ENCODE assay signal across 17 cellular contexts in the genomic region with DNA sequence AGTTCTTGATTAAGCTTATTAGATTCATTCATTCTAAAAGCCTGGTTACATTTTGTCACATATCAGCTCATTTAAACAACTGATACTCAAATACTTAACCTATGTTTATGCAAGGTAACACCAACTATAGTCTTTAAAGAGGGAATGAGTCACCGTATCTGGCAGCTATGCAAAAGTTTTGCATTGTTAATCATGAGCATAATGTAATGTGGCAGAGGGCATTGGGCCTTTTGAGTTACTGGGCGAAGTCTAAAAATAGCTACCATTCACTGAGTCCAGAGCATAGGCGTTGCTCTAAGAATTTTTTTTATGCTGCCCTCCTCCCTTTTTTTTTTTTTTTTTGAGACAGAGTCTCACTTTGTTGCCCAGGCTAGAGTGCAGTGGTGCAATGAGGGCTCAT.
DNase-seq lines count a peak whose midpoint lies in the region; ATAC-seq lines count a peak whose summit lies in the region.
"Had no signal": no experiment of that assay in that cellular context is flagged by ENCODE, and none has a peak within 500 bp of the region (broad histone marks: within the 10 kb centered on the region; RNA-seq: fewer than 3 reads in every experiment).

No MANE protein-coding gene starts in this region.

- intact Hi-C loops in CD4-positive, alpha-beta memory T cell (cut with micrococcal nuclease), result no loop called here

- no peak for ATAC-seq in HG03571 (IDR thresholded peaks at IDR 0.05; ENCODE audit: unreplicated experiment)
- no peak for ATAC-seq in left lobe of liver
- ATAC-seq: psoas muscle; stimulated activated memory B cell treated with anti-CD40 and anti-IgM and Interleukin-4, amounts not matched to agents 10 μg/mL and 1 μg/mL and 100 μg/mL, for 72 hours; T-cell had no signal

- no peaks in the 10 kb centered on the region for H3K36me3 Mint-ChIP-seq in CD4-positive, alpha-beta memory T cell
- H3K36me3 Mint-ChIP-seq: stimulated activated memory B cell treated with anti-CD40 and anti-IgM and Interleukin-4, amounts not matched to agents 10 μg/mL and 1 μg/mL and 100 μg/mL, for 72 hours; T-cell had no signal

- DNase-seq in AG08396 (ENCODE audit: low spot score) (peak; percentile 29), astrocyte of the hippocampus (ENCODE audit: low read depth, low spot score) (peak; percentile 88), iris pigment epithelial cell (ENCODE audit: low read depth) (peak; percentile 92), cortex of kidney (lab: John Stamatoyannopoulos, UW) (no peak), left lobe of liver (ENCODE audit: low spot score) (no peak)
- no peak for DNase-seq in CD4-positive, alpha-beta memory T cell
- DNase-seq: activated CD4-positive, alpha-beta T cell treated with anti-CD3 and anti-CD28 coated beads, Interleukin-2, amount 10 ng/mL, durations not matched to agents 24 days and 14 days; Karpas-422; NK-92 treated with Interleukin-12 subunit alpha and Interleukin-12 subunit beta, amount 100 ng/mL, for 24 hours; psoas muscle; stimulated activated CD4-positive, alpha-beta T cell treated with anti-CD3 and anti-CD28 coated beads, Interleukin-2, amount 100 ng/mL, for 48 hours; T-cell had no signal

- H3K27ac Mint-ChIP-seq in CD4-positive, alpha-beta memory T cell, result no peak overlapping the region
- H3K27ac Mint-ChIP-seq: activated CD4-positive, alpha-beta T cell treated with anti-CD3 and anti-CD28 coated beads, Interleukin-2, amount 10 ng/mL, durations not matched to agents 24 days and 14 days; activated T-helper 2 cell treated with anti-CD3 and anti-CD28 coated beads, Interferon-gamma antibody, Interleukin-2, Interleukin-4, amounts not matched to agents 10 μg/mL and 5 μg/mL and 100 μg/mL, durations not matched to agents 14 hours and 24 hours and 36 hours; B cell; stimulated activated memory B cell treated with anti-CD40 and anti-IgM and Interleukin-4, amounts not matched to agents 10 μg/mL and 1 μg/mL and 100 μg/mL, for 72 hours; T-cell had no signal

- CTCF ChIA-PET in CD4-positive, alpha-beta memory T cell (lab: Charles Lee; ENCODE audit: partially characterized antibody), result interaction anchor here (1.1 kb wide), 1 partner anchor 13 kb away, joined by 3 read pairs; no protein-coding TSS in a partner anchor

- H3K27me3 ChIP-seq in HUES6 (ENCODE audit: control insufficient read depth, insufficient read depth, low read length), result no peaks in the 10 kb centered on the region
- H3K27me3 ChIP-seq in CD4-positive, alpha-beta memory T cell (ENCODE audit: insufficient read depth, low read length), result no peaks in the 10 kb centered on the region

- peak overlapping the region; percentile 63 for H3K9ac ChIP-seq in HUES6 (ENCODE audit: low read length)

- H3K4me1 Mint-ChIP-seq in CD4-positive, alpha-beta memory T cell, result no peaks in the 10 kb centered on the region
- H3K4me1 Mint-ChIP-seq: activated CD4-positive, alpha-beta T cell treated with anti-CD3 and anti-CD28 coated beads, Interleukin-2, amount 10 ng/mL, durations not matched to agents 24 days and 14 days; B cell; stimulated activated memory B cell treated with anti-CD40 and anti-IgM and Interleukin-4, amounts not matched to agents 10 μg/mL and 1 μg/mL and 100 μg/mL, for 72 hours; T-cell had no signal

- POLR2A ChIA-PET in CD4-positive, alpha-beta memory T cell (lab: Charles Lee; ENCODE audit: partially characterized antibody), result no interaction called here

- no peaks in the 10 kb centered on the region for H3K36me3 ChIP-seq in HUES6 (ENCODE audit: control insufficient read depth, insufficient read depth, low read length)
- no peaks in the 10 kb centered on the region for H3K36me3 ChIP-seq in CD4-positive, alpha-beta memory T cell (ENCODE audit: insufficient read depth, low read length)

- H3K9me3 ChIP-seq in HUES6 (ENCODE audit: control insufficient read depth, insufficient read depth, low read depth, low read length), result peaks cover 5% of the 10 kb centered on the region; the same call in 1 of the 2 replicates
- no peaks in the 10 kb centered on the region for H3K9me3 ChIP-seq in CD4-positive, alpha-beta memory T cell (ENCODE audit: control insufficient read depth in 1 of 2, low read length in 2 of 2)
- H3K9me3 ChIP-seq: psoas muscle had no signal

- H3K4me3 ChIP-seq in HUES6 (ENCODE audit: low read depth, low read length), result no peak overlapping the region
- H3K4me3 ChIP-seq in CD4-positive, alpha-beta memory T cell (ENCODE audit: low read length in 2 of 2), result no peak overlapping the region
- H3K4me3 ChIP-seq: psoas muscle had no signal

- H3K27ac ChIP-seq in HUES6 (ENCODE audit: low read depth, low read length), result peak overlapping the region; percentile 50; the same call in 1 of the 2 replicates
- H3K27ac ChIP-seq in CD4-positive, alpha-beta memory T cell (ENCODE audit: low read depth, low read length), result no peak overlapping the region
- H3K27ac ChIP-seq: psoas muscle had no signal

- H3K27me3 Mint-ChIP-seq in CD4-positive, alpha-beta memory T cell, result no peaks in the 10 kb centered on the region
- H3K27me3 Mint-ChIP-seq: activated CD4-positive, alpha-beta T cell treated with anti-CD3 and anti-CD28 coated beads, Interleukin-2, amount 10 ng/mL, durations not matched to agents 24 days and 14 days; B cell; stimulated activated memory B cell treated with anti-CD40 and anti-IgM and Interleukin-4, amounts not matched to agents 10 μg/mL and 1 μg/mL and 100 μg/mL, for 72 hours; T-cell had no signal

- H3K9me3 Mint-ChIP-seq in CD4-positive, alpha-beta memory T cell, result peaks cover 0 to 15% (median 7%) of the 10 kb centered on the region in 8 donors

- H3K4me3 Mint-ChIP-seq in CD4-positive, alpha-beta memory T cell, result no peak overlapping the region
- H3K4me3 Mint-ChIP-seq: activated CD4-positive, alpha-beta T cell treated with anti-CD3 and anti-CD28 coated beads, Interleukin-2, amount 10 ng/mL, durations not matched to agents 24 days and 14 days; B cell; stimulated activated memory B cell treated with anti-CD40 and anti-IgM and Interleukin-4, amounts not matched to agents 10 μg/mL and 1 μg/mL and 100 μg/mL, for 72 hours; T-cell had no signal

- peaks cover 22% of the 10 kb centered on the region; the same call in 1 of the 2 replicates for H3K4me1 ChIP-seq in HUES6 (ENCODE audit: control insufficient read depth, insufficient read depth, low read length)
- H3K4me1 ChIP-seq in CD4-positive, alpha-beta memory T cell (ENCODE audit: insufficient read depth, low read length), result no peaks in the 10 kb centered on the region
- H3K4me1 ChIP-seq: psoas muscle had no signal

Comparison
In these comparisons a context has a peak if more than half of its experiments do, and no peak if none do; other contexts are left out.
1. DNase-seq: peak in AG08396 (single experiment), astrocyte of the hippocampus (single experiment) and iris pigment epithelial cell (single experiment); none in CD4-positive, alpha-beta memory T cell (0 of 5), cortex of kidney (single experiment) and left lobe of liver (single experiment).